In the genomic region with DNA sequence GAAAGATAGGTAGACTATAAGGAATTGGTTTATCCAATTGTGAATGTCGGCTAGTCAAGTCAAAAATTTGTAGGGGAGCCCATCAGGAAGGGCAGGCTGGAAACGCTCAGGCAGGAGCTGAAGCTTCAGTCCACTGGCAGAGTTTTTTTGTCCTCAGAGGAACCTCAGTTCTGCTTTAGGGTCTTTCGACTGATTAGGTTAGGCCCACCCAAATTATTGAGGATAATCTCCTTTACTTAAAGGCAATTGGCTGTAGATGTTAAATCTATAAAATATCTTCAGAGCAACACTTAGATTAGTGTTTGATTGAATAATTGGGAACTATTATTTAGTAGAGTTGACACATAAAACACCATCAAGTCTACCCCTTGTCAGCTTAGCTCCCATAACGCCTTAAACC, we compare ENCODE assay signal across 8 cellular contexts.
"Had no signal": no experiment of that assay in that cellular context is flagged by ENCODE, and none has a peak within 500 bp of the region (broad histone marks: within the 10 kb centered on the region; RNA-seq: fewer than 3 reads in every experiment).

No MANE protein-coding gene starts in this region.

- H3K4me2 ChIP-seq: KMS-11 had no signal

- H3K9ac ChIP-seq: KMS-11 had no signal

- FAIRE-seq: HepG2, HTR-8/SVneo had no signal

- H3K27ac ChIP-seq: HL-60, KMS-11 had no signal

- ATAC-seq: HepG2 had no signal

- DNase-seq: IMR-90, Karpas-422, KBM-7, KG1 had no signal
